16 cellular contexts compared by ENCODE assay signal in genomic region chr1:96346708-96347107, GRCh38.
A peak's percentile ranks its signal among the peaks of the same experiment; 100 is the strongest.
DNase-seq lines count a peak whose midpoint lies in the region; ATAC-seq and TF ChIP-seq lines count a peak whose summit lies in the region.
"Had no signal": no experiment of that assay in that cellular context is flagged by ENCODE, and none has a peak within 500 bp of the region (broad histone marks: within the 10 kb centered on the region; RNA-seq: fewer than 3 reads in every experiment).

No MANE protein-coding gene starts in this region.

- no peaks in the 10 kb centered on the region for H3K9me3 Mint-ChIP-seq in MCF 10A (ENCODE audit: unreplicated experiment)

- H3K9ac ChIP-seq in PC-3 (ENCODE audit: low read length), result no peak overlapping the region

- H2AFZ ChIP-seq in PC-3 (ENCODE audit: low read length), result no peak overlapping the region

- peak; percentile 42; the same call in 1 of the 2 replicates for ATAC-seq in PC-3
- ATAC-seq in GM19397 (IDR thresholded peaks at IDR 0.05; ENCODE audit: unreplicated experiment), result no peak

- H3K4me1 Mint-ChIP-seq in MCF 10A (ENCODE audit: insufficient read depth, unreplicated experiment), result no peaks in the 10 kb centered on the region

- H3K27ac ChIP-seq in breast epithelium, result no peak overlapping the region
- no peak overlapping the region for H3K27ac ChIP-seq in PC-3 (ENCODE audit: low read length)

- CTCF ChIA-PET in MCF 10A (lab: Yijun Ruan, JAX) (interaction anchor here (0.7 kb wide), 3 partner anchors 15 to 1986 kb away, joined by 3 read pairs; no protein-coding TSS in a partner anchor), PC-3 (lab: Charles Lee) (interaction anchor here (0.6 kb wide), 1 partner anchor 16 kb away, joined by 5 read pairs; no protein-coding TSS in a partner anchor)

- H3F3A ChIP-seq in PC-3 (ENCODE audit: low read length, unreplicated experiment), result no peaks in the 10 kb centered on the region

- peak; percentile 32 for DNase-seq in MCF 10A (ENCODE audit: unreplicated experiment)
- no peak for DNase-seq in breast epithelium (ENCODE audit: low spot score in 2 of 2)
- peak; percentile 16 for DNase-seq in PC-3
- DNase-seq in epithelial cell of esophagus (ENCODE audit: low read depth), result no peak
- DNase-seq in GM19238 (ENCODE audit: insufficient read length, low spot score), result no peak
- no peak for DNase-seq in activated CD4-positive, alpha-beta T cell treated with anti-CD3 and anti-CD28 coated beads for 4 hours
- DNase-seq in 8988T, result no peak
- DNase-seq: CD4-positive, alpha-beta T cell; DMS53; MV-4-11; NCI-H1436 treated with DMSO at 0.1 percent for 48 hours; NCI-H2029 treated with DMSO at 0.1 percent for 48 hours; NCI-H510A treated with DMSO at 0.1 percent for 48 hours; SHP77 treated with DMSO at 0.1 percent for 48 hours had no signal

- no TSS peak for BruUV-seq in MCF 10A (replicated peaks; lab: Mats Ljungman, UMichigan)
- no TSS peak for BruUV-seq in PC-3 (replicated peaks; lab: Mats Ljungman, UMichigan)

- H3K27me3 ChIP-seq in breast epithelium, result no peaks in the 10 kb centered on the region
- no peaks in the 10 kb centered on the region for H3K27me3 ChIP-seq in PC-3 (ENCODE audit: low read length)

- H3K79me2 ChIP-seq in PC-3 (ENCODE audit: low read length), result no peaks in the 10 kb centered on the region

- no peaks in the 10 kb centered on the region for H3K27me3 Mint-ChIP-seq in MCF 10A (ENCODE audit: insufficient read depth, unreplicated experiment)
- H3K27me3 Mint-ChIP-seq: CD4-positive, alpha-beta T cell had no signal

- POLR2A ChIA-PET in MCF 10A (lab: Yijun Ruan, JAX), result no interaction called here
- POLR2A ChIA-PET in PC-3 (lab: Charles Lee; ENCODE audit: unreplicated experiment), result interaction anchor here (0.6 kb wide), 1 partner anchor 195 kb away, joined by 10 read pairs; no protein-coding TSS in a partner anchor

- TF ChIP-seq CTCF in MCF 10A (IDR thresholded peaks at IDR 0.05; ENCODE audit: unreplicated experiment), result no peak
- TF ChIP-seq CTCF in breast epithelium (IDR thresholded peaks at IDR 0.05), result no peak
- peak; percentile 34; the same call in 1 of the 2 replicates for TF ChIP-seq CTCF in PC-3 (conservative IDR thresholded peaks at IDR 0.05; ENCODE audit: low read depth, low read length)
- TF ChIP-seq CTCF in epithelial cell of esophagus (IDR thresholded peaks at IDR 0.05; ENCODE audit: insufficient read depth, low read depth, low read length, missing control alignments), result peak; percentile 13

- intact Hi-C loops in MCF 10A (cut with micrococcal nuclease), result no loop called here
- intact Hi-C loops in breast epithelium (cut with DNase I; ENCODE audit: low total_unique reads), result no loop called here
- intact Hi-C loops in PC-3 (cut with micrococcal nuclease), result loop anchor here (5.0 kb wide), 1 partner anchor 109 kb away; no protein-coding TSS in a partner anchor

- peaks cover 5% of the 10 kb centered on the region for H3K36me3 Mint-ChIP-seq in MCF 10A (ENCODE audit: insufficient read depth, unreplicated experiment)

- H3K4me3 ChIP-seq in breast epithelium, result no peak overlapping the region
- no peak overlapping the region for H3K4me3 ChIP-seq in PC-3 (ENCODE audit: low read length)
- H3K4me3 ChIP-seq in epithelial cell of esophagus (ENCODE audit: low read length), result no peak overlapping the region
- H3K4me3 ChIP-seq: HAP-1 had no signal

- H3K9me3 ChIP-seq in breast epithelium (peaks cover 0 to 10% of the 10 kb centered on the region in 2 donors), PC-3 (ENCODE audit: low read length) (no peaks in the 10 kb centered on the region)
- H3K9me3 ChIP-seq: HAP-1 had no signal

- no peaks in the 10 kb centered on the region for H3K36me3 ChIP-seq in breast epithelium
- H3K36me3 ChIP-seq in PC-3 (ENCODE audit: low read depth, low read length), result no peaks in the 10 kb centered on the region
- H3K36me3 ChIP-seq: HAP-1 had no signal

- no peaks in the 10 kb centered on the region for H4K20me1 ChIP-seq in PC-3 (ENCODE audit: low read length)

- no peaks in the 10 kb centered on the region for H3K9me2 ChIP-seq in PC-3 (replicated peaks; ENCODE audit: low read length)

- H3K4me3 Mint-ChIP-seq in MCF 10A (ENCODE audit: unreplicated experiment), result no peak overlapping the region
- H3K4me3 Mint-ChIP-seq: CD4-positive, alpha-beta T cell had no signal

- no peak overlapping the region for H3K27ac Mint-ChIP-seq in MCF 10A (ENCODE audit: low read depth, unreplicated experiment)
- H3K27ac Mint-ChIP-seq: CD4-positive, alpha-beta T cell had no signal

- no peak for TF ChIP-seq POLR2A in breast epithelium (IDR thresholded peaks at IDR 0.05)

- no peak overlapping the region for H3K4me2 ChIP-seq in PC-3 (ENCODE audit: low read length)

- H3K4me1 ChIP-seq in breast epithelium, result no peaks in the 10 kb centered on the region
- H3K4me1 ChIP-seq in PC-3 (ENCODE audit: insufficient read depth, low read length), result no peaks in the 10 kb centered on the region
- H3K4me1 ChIP-seq: HAP-1 had no signal

Comparison
In these comparisons a context has a peak if more than half of its experiments do, and no peak if none do; other contexts are left out.
1. DNase-seq: peak in MCF 10A (single experiment) and PC-3 (single experiment); none in breast epithelium (0 of 2), epithelial cell of esophagus (single experiment), GM19238 (single experiment), activated CD4-positive, alpha-beta T cell treated with anti-CD3 and anti-CD28 coated beads for 4 hours (0 of 2) and 8988T (single experiment).
2. CTCF ChIP-seq: peak in PC-3 (single experiment) and epithelial cell of esophagus (single experiment); none in MCF 10A (single experiment) and breast epithelium (0 of 3).